ENCODE assay signal across 9 cellular contexts in genomic region chr19:57611113-57611512, GRCh38.
"Had no signal": no experiment of that assay in that cellular context is flagged by ENCODE, and none has a peak within 500 bp of the region (broad histone marks: within the 10 kb centered on the region; RNA-seq: fewer than 3 reads in every experiment).

No MANE protein-coding gene starts in this region.

- H3K4me3 ChIP-seq: GM23338 had no signal

- H3K27ac ChIP-seq: HL-60, KMS-11 had no signal

- H3K27ac Mint-ChIP-seq: GM23338, H9, HFFc6 had no signal

- ATAC-seq: GM23338, HepG2 had no signal

- H3K4me3 Mint-ChIP-seq: GM23338, H9, HFFc6 had no signal

- DNase-seq: H9, HCEC 1CT, HFFc6, IMR-90, KBM-7 had no signal
